ENCODE assay signal across 1 cellular context in genomic region chr3:150762662-150763121, GRCh38.
TF ChIP-seq lines count a peak whose summit lies in the region.

No MANE protein-coding gene starts in this region.

TF ChIP-seq in IMR-90, 13 proteins besides CTCF, POLR2A, EP300 and RAD21:
- TF ChIP-seq BHLHE40 (IDR thresholded peaks at IDR 0.05; ENCODE audit: low read depth, low read length) (no peak), SMC3 (IDR thresholded peaks at IDR 0.05; ENCODE audit: low read depth, low read length) (no peak), CEBPB (IDR thresholded peaks at IDR 0.05; ENCODE audit: low read depth, low read length) (no peak), USF2 (IDR thresholded peaks at IDR 0.05; ENCODE audit: low read depth, low read length) (no peak), NFE2L2 (IDR thresholded peaks at IDR 0.05; ENCODE audit: low read depth, low read length) (no peak), MXI1 (IDR thresholded peaks at IDR 0.05; ENCODE audit: borderline replicate concordance, low read depth, low read length) (no peak), RFX5 (IDR thresholded peaks at IDR 0.05; ENCODE audit: low read depth, low read length) (no peak), MAZ (IDR thresholded peaks at IDR 0.05; ENCODE audit: borderline replicate concordance, low read depth, low read length) (no peak), CHD1 (IDR thresholded peaks at IDR 0.05; ENCODE audit: low read depth, low read length) (no peak), MAFK (IDR thresholded peaks at IDR 0.05; ENCODE audit: low read depth, low read length) (no peak), RCOR1 (IDR thresholded peaks at IDR 0.05; ENCODE audit: insufficient replicate concordance, low read length) (no peak), FOS (IDR thresholded peaks at IDR 0.05; ENCODE audit: low read depth, low read length) (no peak)
- TF ChIP-seq, protein P1, sequence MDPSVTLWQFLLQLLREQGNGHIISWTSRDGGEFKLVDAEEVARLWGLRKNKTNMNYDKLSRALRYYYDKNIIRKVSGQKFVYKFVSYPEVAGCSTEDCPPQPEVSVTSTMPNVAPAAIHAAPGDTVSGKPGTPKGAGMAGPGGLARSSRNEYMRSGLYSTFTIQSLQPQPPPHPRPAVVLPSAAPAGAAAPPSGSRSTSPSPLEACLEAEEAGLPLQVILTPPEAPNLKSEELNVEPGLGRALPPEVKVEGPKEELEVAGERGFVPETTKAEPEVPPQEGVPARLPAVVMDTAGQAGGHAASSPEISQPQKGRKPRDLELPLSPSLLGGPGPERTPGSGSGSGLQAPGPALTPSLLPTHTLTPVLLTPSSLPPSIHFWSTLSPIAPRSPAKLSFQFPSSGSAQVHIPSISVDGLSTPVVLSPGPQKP (IDR thresholded peaks at IDR 0.05; ENCODE audit: borderline replicate concordance, low read depth, low read length): no peak
